15 cellular contexts compared by ENCODE assay signal in genomic region chr5:38979535-38979934, GRCh38.
"Had no signal": no experiment of that assay in that cellular context is flagged by ENCODE, and none has a peak within 500 bp of the region (broad histone marks: within the 10 kb centered on the region; RNA-seq: fewer than 3 reads in every experiment).

No MANE protein-coding gene starts in this region.

- H3K4me1 ChIP-seq: ascending aorta, stomach, upper lobe of right lung had no signal

- H3K27me3 Mint-ChIP-seq: activated CD4-positive, alpha-beta T cell treated with anti-CD3 and anti-CD28 coated beads for 36 hours; naive B cell had no signal

- H3K27ac ChIP-seq: ascending aorta, stomach, thoracic aorta, upper lobe of right lung had no signal

- DNase-seq: activated CD4-positive, alpha-beta T cell treated with anti-CD3 and anti-CD28 coated beads for 36 hours; activated CD8-positive, alpha-beta memory T cell treated with anti-CD3 and anti-CD28 coated beads, Interleukin-2, amount 50 U/mL, for 48 hours; activated naive CD4-positive, alpha-beta T cell treated with Interleukin-2 at 50 U/mL for 16 hours; islet precursor cell; mammary epithelial cell; naive B cell; stomach; upper lobe of right lung had no signal

- H3K4me3 ChIP-seq: ascending aorta, stomach, thoracic aorta, upper lobe of right lung had no signal

- H3K27ac Mint-ChIP-seq: activated CD4-positive, alpha-beta T cell treated with anti-CD3 and anti-CD28 coated beads for 36 hours; activated T-helper 1 cell treated with anti-CD3 and anti-CD28 coated beads, Interleukin-12 subunit alpha, Interleukin-12 subunit beta, Interleukin-2, Interleukin-4 antibody, amounts not matched to agents 30 ng/mL and 10 ng/mL and 1 ng/mL, durations not matched to agents 14 hours and 24 hours and 36 hours; T-helper 1 cell treated with Interleukin-12 subunit alpha and Interleukin-12 subunit beta and Interleukin-4 antibody, amounts not matched to agents 30 μg/mL and 1 μg/mL, for 36 hours had no signal

- H3K36me3 ChIP-seq: thoracic aorta had no signal

- H3K9me3 Mint-ChIP-seq: activated T-helper 1 cell treated with anti-CD3 and anti-CD28 coated beads, Interleukin-12 subunit alpha, Interleukin-12 subunit beta, Interleukin-2, Interleukin-4 antibody, amounts not matched to agents 30 ng/mL and 10 ng/mL and 1 ng/mL, durations not matched to agents 14 hours and 24 hours and 36 hours; naive B cell; T-helper 1 cell treated with Interleukin-12 subunit alpha and Interleukin-12 subunit beta and Interleukin-4 antibody, amounts not matched to agents 30 μg/mL and 1 μg/mL, for 36 hours had no signal

- ATAC-seq: left lobe of liver, upper lobe of right lung had no signal

- H3K4me1 Mint-ChIP-seq: naive B cell had no signal

- H3K9me3 ChIP-seq: ascending aorta, stomach, thoracic aorta, upper lobe of right lung had no signal

- H3K27me3 ChIP-seq: ascending aorta, stomach, upper lobe of right lung had no signal

- FAIRE-seq: bronchial epithelial cell, endometrium had no signal

- H3K4me3 Mint-ChIP-seq: activated CD4-positive, alpha-beta T cell treated with anti-CD3 and anti-CD28 coated beads for 36 hours; activated T-helper 1 cell treated with anti-CD3 and anti-CD28 coated beads, Interleukin-12 subunit alpha, Interleukin-12 subunit beta, Interleukin-2, Interleukin-4 antibody, amounts not matched to agents 30 ng/mL and 10 ng/mL and 1 ng/mL, durations not matched to agents 14 hours and 24 hours and 36 hours; naive B cell; T-helper 1 cell treated with Interleukin-12 subunit alpha and Interleukin-12 subunit beta and Interleukin-4 antibody, amounts not matched to agents 30 μg/mL and 1 μg/mL, for 36 hours had no signal
